10 cellular contexts compared by ENCODE assay signal in the genomic region with DNA sequence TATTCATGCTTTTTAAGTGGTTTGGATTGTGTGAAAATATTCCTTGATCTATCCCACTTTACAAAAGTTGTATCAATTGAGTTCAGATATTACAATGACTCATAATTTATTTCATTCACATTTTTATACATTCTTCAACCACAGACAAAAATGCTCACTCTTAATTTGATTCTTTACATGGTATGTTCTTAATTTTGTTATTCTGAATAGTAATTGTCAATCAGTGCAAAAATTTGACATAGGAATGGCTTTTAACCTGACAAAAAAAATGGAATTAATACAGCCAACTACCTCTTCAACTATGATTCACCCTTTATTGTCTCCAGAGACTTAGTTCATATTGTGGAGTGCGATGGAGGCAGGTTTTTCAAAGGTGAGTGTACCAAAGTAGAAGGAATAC.
"Had no signal": no experiment of that assay in that cellular context is flagged by ENCODE, and none has a peak within 500 bp of the region (broad histone marks: within the 10 kb centered on the region; RNA-seq: fewer than 3 reads in every experiment).

No MANE protein-coding gene starts in this region.

- H3K4me3 ChIP-seq: GM23248, GM23338, HAP-1 had no signal

- H3K4me1 ChIP-seq: HAP-1 had no signal

- ATAC-seq: GM23338, HCT116 had no signal

- H3K9me3 ChIP-seq: HAP-1 had no signal

- H3K9ac ChIP-seq: GM23248 had no signal

- H3K27ac ChIP-seq: GM23248 had no signal

- H2AFZ ChIP-seq: GM23248, GM23338 had no signal

- H3K4me2 ChIP-seq: GM23338 had no signal

- DNase-seq: GM23248, GOT3, H7, H9, HCEC 1CT, HFFc6 had no signal

- FAIRE-seq: H1 had no signal

- H3K36me3 ChIP-seq: HAP-1 had no signal
